Comparison of ENCODE assay signal across 8 cellular contexts in genomic region chr15:60396964-60397771, GRCh38. TPM values are rescaled to one million over a fixed set of nuclear protein-coding genes. Genes with fewer than 3 reads are reported as not detected.
DNase-seq lines count a peak whose midpoint lies in the region; ATAC-seq and TF ChIP-seq lines count a peak whose summit lies in the region.

No MANE protein-coding gene starts in this region.

- H3K36me3 ChIP-seq in NT2/D1 (ENCODE audit: insufficient read depth, insufficient read length, low read length): peaks cover 51% of the 10 kb centered on the region
- no peaks in the 10 kb centered on the region for H3K36me3 ChIP-seq in neural progenitor cell

- TF ChIP-seq CTCF in AG04449 (IDR thresholded peaks at IDR 0.05; ENCODE audit: insufficient read depth, low read length, missing control alignments) (no peak), fibroblast of mammary gland (conservative IDR thresholded peaks at IDR 0.05; ENCODE audit: control insufficient read depth, insufficient read depth, low read depth, low read length) (no peak), neural progenitor cell (IDR thresholded peaks at IDR 0.05) (no peak)

- peak overlapping the region; percentile 80 for H3K4me3 Mint-ChIP-seq in activated T-cell treated with anti-CD3 and anti-CD28 coated beads, Interleukin-2, amount 50 U/mL, for 4 hours
- peak overlapping the region; percentile 87 for H3K4me3 Mint-ChIP-seq in neural progenitor cell

- peaks cover 13% of the 10 kb centered on the region for H3K36me3 Mint-ChIP-seq in activated T-cell treated with anti-CD3 and anti-CD28 coated beads, Interleukin-2, amount 50 U/mL, for 4 hours (ENCODE audit: insufficient read depth)
- H3K36me3 Mint-ChIP-seq in neural progenitor cell: no peaks in the 10 kb centered on the region

- peak overlapping the region; percentile 69 for H3K27ac Mint-ChIP-seq in neural progenitor cell

- peak overlapping the region; percentile 73 for H3K4me3 ChIP-seq in AG04449 (ENCODE audit: low read depth, low read length)
- peak overlapping the region; percentile 93 for H3K4me3 ChIP-seq in NT2/D1 (ENCODE audit: insufficient read length, low read depth)
- H3K4me3 ChIP-seq in fibroblast of mammary gland (ENCODE audit: control insufficient read depth, low read depth, low read length): peak overlapping the region; percentile 98
- peak overlapping the region; percentile 70 for H3K4me3 ChIP-seq in neural progenitor cell

- H4K20me1 ChIP-seq in neural progenitor cell (ENCODE audit: low read depth): no peaks in the 10 kb centered on the region

- H3F3A ChIP-seq in neural progenitor cell (ENCODE audit: low read depth): peaks cover 15% of the 10 kb centered on the region

- H3K27ac ChIP-seq in neural progenitor cell: no peak overlapping the region

- peak overlapping the region; percentile 85 for H2AFZ ChIP-seq in neural progenitor cell (replicated peaks)

- H3K9me3 ChIP-seq in NT2/D1 (ENCODE audit: insufficient read depth, low read length): no peaks in the 10 kb centered on the region
- H3K9me3 ChIP-seq in neural progenitor cell (ENCODE audit: low read depth): no peaks in the 10 kb centered on the region

- peak overlapping the region; percentile 96 for H3K4me2 ChIP-seq in neural progenitor cell

- POLR2A ChIA-PET in AG04449 (lab: Yijun Ruan, JAX): interaction anchor here (0.6 to 3.5 kb wide), 22 partner anchors 9 to 82 kb away, joined by 3 to 36 read pairs (median 4); partner anchors contain the start of gene ICE2

- no peaks in the 10 kb centered on the region for H3K9me3 Mint-ChIP-seq in activated T-cell treated with anti-CD3 and anti-CD28 coated beads, Interleukin-2, amount 50 U/mL, for 4 hours
- H3K9me3 Mint-ChIP-seq in neural progenitor cell: no peaks in the 10 kb centered on the region

- peaks cover 58% of the 10 kb centered on the region for H3K4me1 Mint-ChIP-seq in activated T-cell treated with anti-CD3 and anti-CD28 coated beads, Interleukin-2, amount 50 U/mL, for 4 hours (ENCODE audit: low read depth)
- peaks cover 72% of the 10 kb centered on the region for H3K4me1 Mint-ChIP-seq in neural progenitor cell

- ATAC-seq in HG02981 (IDR thresholded peaks at IDR 0.05; ENCODE audit: unreplicated experiment): peak; percentile 65
- peak; percentile 61 to 63 for ATAC-seq in activated T-cell treated with anti-CD3 and anti-CD28 coated beads, Interleukin-2, amount 50 U/mL, for 4 hours

- DNase-seq in AG04449 (ENCODE audit: low read depth, low spot score): no peak
- DNase-seq in NT2/D1 (ENCODE audit: low read depth, low spot score): no peak
- peak; percentile 30 for DNase-seq in activated T-cell treated with anti-CD3 and anti-CD28 coated beads, Interleukin-2, amount 50 U/mL, for 4 hours
- peak; percentile 78 for DNase-seq in fibroblast of mammary gland (ENCODE audit: low read depth)
- peak; percentile 80 for DNase-seq in neural progenitor cell (ENCODE audit: low spot score)
- no peak for DNase-seq in occipital lobe (lab: John Stamatoyannopoulos, UW)

- TF ChIP-seq POLR2A in GM18526 (IDR thresholded peaks at IDR 0.05; ENCODE audit: extremely low read depth, insufficient read length): peak; percentile 23

- H3K79me2 ChIP-seq in neural progenitor cell (ENCODE audit: low read depth): no peaks in the 10 kb centered on the region

- no peaks in the 10 kb centered on the region for H3K27me3 Mint-ChIP-seq in activated T-cell treated with anti-CD3 and anti-CD28 coated beads, Interleukin-2, amount 50 U/mL, for 4 hours (ENCODE audit: low read depth)
- peaks cover 12% of the 10 kb centered on the region for H3K27me3 Mint-ChIP-seq in neural progenitor cell (ENCODE audit: insufficient read depth, low read depth)

- CTCF ChIA-PET in AG04449 (lab: Yijun Ruan, JAX): interaction anchor here (0.6 to 4.6 kb wide), 2 partner anchors 35 to 47 kb away, joined by 3 to 20 read pairs; no protein-coding TSS in a partner anchor

- H3K4me1 ChIP-seq in NT2/D1 (ENCODE audit: insufficient read depth, insufficient read length) (peaks cover 7% of the 10 kb centered on the region), neural progenitor cell (peaks cover 17% of the 10 kb centered on the region)

- H3K9ac ChIP-seq in NT2/D1 (ENCODE audit: insufficient read length, low read depth) (peak overlapping the region; percentile 94), neural progenitor cell (no peak overlapping the region)

- no peaks in the 10 kb centered on the region for H3K27me3 ChIP-seq in NT2/D1 (ENCODE audit: insufficient read depth, insufficient read length)
- H3K27me3 ChIP-seq in neural progenitor cell: peaks cover 84% of the 10 kb centered on the region

RNA-seq across cellular contexts. Expression of gene ANXA2, which starts 0.6 kb away (rescaled TPM):
- total RNA-seq in activated T-cell treated with anti-CD3 and anti-CD28 coated beads, Interleukin-2, amount 50 U/mL, for 4 hours: 100 to 1,000 TPM in 1 of 3 donors, 10 to 100 TPM in 2; 60.6 to 104 (median 75.1) TPM
- total RNA-seq in neural progenitor cell (ENCODE audit: low replicate concordance) (20.1 and 21.8 TPM in 2 replicates), occipital lobe (46.2 TPM)

Comparison
In these comparisons a context has a peak if more than half of its experiments do, and no peak if none do; other contexts are left out.
1. DNase-seq: peak in activated T-cell treated with anti-CD3 and anti-CD28 coated beads, Interleukin-2, amount 50 U/mL, for 4 hours (single experiment), fibroblast of mammary gland (single experiment) and neural progenitor cell (single experiment); none in AG04449 (single experiment), NT2/D1 (single experiment) and occipital lobe (single experiment).
2. Peak in every context shown above with its lines, with median percentiles within 50 percentile points of each other: H3K4me3 ChIP-seq.